Comparison of ENCODE assay signal across 7 cellular contexts in genomic region chr9:88534456-88535225, GRCh38.
DNase-seq lines count a peak whose midpoint lies in the region; TF ChIP-seq lines count a peak whose summit lies in the region.

NXNL2 (plus strand) TSS chr9:88535178; CDS start chr9:88535435, 257 bp downstream.

- CTCF ChIA-PET in HEK293 (lab: Yijun Ruan, JAX): interaction anchor here (0.6 kb wide), 1 partner anchor 28 kb away, joined by 3 read pairs; no protein-coding TSS in a partner anchor

- peak; percentile 97 for DNase-seq in T1000 (lab: John Stamatoyannopoulos, UW)
- peak; percentile 59 for DNase-seq in cerebellar cortex (ENCODE audit: low spot score)
- DNase-seq in kidney glomerular epithelial cell (lab: John Stamatoyannopoulos, UW): peak; percentile 83
- peak; percentile 63 for DNase-seq in stimulated activated CD4-positive, alpha-beta T cell treated with anti-CD3 and anti-CD28 coated beads, Interleukin-2, amount 100 ng/mL, for 4 hours (ENCODE audit: low read depth)
- DNase-seq in SHP77 treated with DMSO at 0.1 percent for 48 hours (lab: John Stamatoyannopoulos, UW): no peak
- no peak for DNase-seq in COR-L47 (lab: John Stamatoyannopoulos, UW)

- POLR2A ChIA-PET in HEK293 (lab: Yijun Ruan, JAX): interaction anchor here (0.6 to 1.0 kb wide), 8 partner anchors 22 to 1215 kb away, joined by 3 to 7 read pairs (median 3); partner anchors contain the start of gene SPIN1

- no peaks in the 10 kb centered on the region for H3K9me3 ChIP-seq in HEK293 (ENCODE audit: control insufficient read depth, insufficient read depth, low read depth, low read length)

- H3K4me1 ChIP-seq in HEK293 (ENCODE audit: control insufficient read depth, insufficient read depth, low read length): no peaks in the 10 kb centered on the region

- no peaks in the 10 kb centered on the region for H3K36me3 ChIP-seq in HEK293 (ENCODE audit: control insufficient read depth in 2 of 2, insufficient read depth in 1 of 2, low read length in 2 of 2)

- no peak within 1 kb of the TSS for H3K27ac ChIP-seq in HEK293 (ENCODE audit: extremely low read depth, low read depth, low read length)

- peak within 1 kb of the TSS; percentile 52 for H3K4me3 ChIP-seq in HEK293 (ENCODE audit: low read depth, low read length)

- TF ChIP-seq CTCF in HEK293 (tag by site-specific recombination; IDR thresholded peaks at IDR 0.05): no peak

TF ChIP-seq in HEK293, 187 proteins besides CTCF, POLR2A, EP300 and RAD21:
- TF ChIP-seq ZNF292 (tag by site-specific recombination; IDR thresholded peaks at IDR 0.05; ENCODE audit: borderline replicate concordance, low read depth): no peak
- no peak for TF ChIP-seq HOXC10 (CRISPR knock-in tag; IDR thresholded peaks at IDR 0.05)
- no peak for TF ChIP-seq ZNF768 (tag by site-specific recombination; IDR thresholded peaks at IDR 0.05)
- TF ChIP-seq ZNF311 (tag by site-specific recombination; IDR thresholded peaks at IDR 0.05; ENCODE audit: borderline replicate concordance): no peak
- peak; percentile 87 for TF ChIP-seq KLF9 (tag by site-specific recombination; IDR thresholded peaks at IDR 0.05; ENCODE audit: low read depth)
- TF ChIP-seq KLF16 (tag by site-specific recombination; IDR thresholded peaks at IDR 0.05): 0 out of 2 replicates have a peak, but pooled peaks have one; percentile 51
- TF ChIP-seq, protein P1, sequence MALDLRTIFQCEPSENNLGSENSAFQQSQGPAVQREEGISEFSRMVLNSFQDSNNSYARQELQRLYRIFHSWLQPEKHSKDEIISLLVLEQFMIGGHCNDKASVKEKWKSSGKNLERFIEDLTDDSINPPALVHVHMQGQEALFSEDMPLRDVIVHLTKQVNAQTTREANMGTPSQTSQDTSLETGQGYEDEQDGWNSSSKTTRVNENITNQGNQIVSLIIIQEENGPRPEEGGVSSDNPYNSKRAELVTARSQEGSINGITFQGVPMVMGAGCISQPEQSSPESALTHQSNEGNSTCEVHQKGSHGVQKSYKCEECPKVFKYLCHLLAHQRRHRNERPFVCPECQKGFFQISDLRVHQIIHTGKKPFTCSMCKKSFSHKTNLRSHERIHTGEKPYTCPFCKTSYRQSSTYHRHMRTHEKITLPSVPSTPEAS (tag by site-specific recombination; IDR thresholded peaks at IDR 0.05): no peak
- no peak for TF ChIP-seq ZNF701 (tag by site-specific recombination; IDR thresholded peaks at IDR 0.05)
- TF ChIP-seq EGR2 (tag by site-specific recombination; IDR thresholded peaks at IDR 0.05; ENCODE audit: low read depth): peak; percentile 50
- no peak for TF ChIP-seq ZNF274 (IDR thresholded peaks at IDR 0.05; ENCODE audit: low read length)
- TF ChIP-seq ZNF274 (tag by site-specific recombination; IDR thresholded peaks at IDR 0.05; ENCODE audit: borderline replicate concordance): no peak
- peak; percentile 41; the same call in 1 of the 2 replicates for TF ChIP-seq GLIS2 (tag by site-specific recombination; IDR thresholded peaks at IDR 0.05)
- peak; percentile 60 for TF ChIP-seq SP2 (tag by site-specific recombination; IDR thresholded peaks at IDR 0.05)
- TF ChIP-seq SP3 (tag by site-specific recombination; IDR thresholded peaks at IDR 0.05): peak; percentile 84
- peak; percentile 68; the same call in 1 of the 2 replicates for TF ChIP-seq ZFHX2 (tag by site-specific recombination; conservative IDR thresholded peaks at IDR 0.05)
- TF ChIP-seq KLF1 (tag by site-specific recombination; IDR thresholded peaks at IDR 0.05): peak; percentile 2; the same call in 1 of the 2 replicates
- TF ChIP-seq ZNF398 (tag by site-specific recombination; IDR thresholded peaks at IDR 0.05): 0 out of 2 replicates have a peak, but pooled peaks have one; percentile 10
- peak; percentile 46; the same call in 1 of the 2 replicates for TF ChIP-seq GLIS1 (tag by site-specific recombination; IDR thresholded peaks at IDR 0.05)
- TF ChIP-seq YY1 (tag by site-specific recombination; IDR thresholded peaks at IDR 0.05): no peak

Comparison
In these comparisons a context has a peak if more than half of its experiments do, and no peak if none do; other contexts are left out.
1. DNase-seq: peak in T1000 (single experiment), cerebellar cortex (single experiment), kidney glomerular epithelial cell (single experiment) and stimulated activated CD4-positive, alpha-beta T cell treated with anti-CD3 and anti-CD28 coated beads, Interleukin-2, amount 100 ng/mL, for 4 hours (single experiment); none in SHP77 treated with DMSO at 0.1 percent for 48 hours (single experiment) and COR-L47 (single experiment).